Comparison of ENCODE assay signal across 8 cellular contexts in genomic region chr5:106875591-106876297, GRCh38.
DNase-seq lines count a peak whose midpoint lies in the region; ATAC-seq, FAIRE-seq and TF ChIP-seq lines count a peak whose summit lies in the region.

No MANE protein-coding gene starts in this region.

- H3K9me3 ChIP-seq in MM.1S (replicated peaks; ENCODE audit: insufficient read depth, low read length): no peaks in the 10 kb centered on the region
- H3K9me3 ChIP-seq in pancreas: no peaks in the 10 kb centered on the region

- 59 to 66% methylated on average over 21 of the region's 21 CpGs for WGBS in pancreas, 2 donors

- intact Hi-C loops in pancreas (cut with DNase I): no loop called here

- peak overlapping the region; percentile 84 for H3K4me2 ChIP-seq in MM.1S (ENCODE audit: low read depth, low read length)

- H3F3A ChIP-seq in MM.1S (ENCODE audit: insufficient read depth, low read length): no peaks in the 10 kb centered on the region

- no peak overlapping the region for H3K9ac ChIP-seq in MM.1S (ENCODE audit: low read length)

- H3K27ac ChIP-seq in MM.1S (ENCODE audit: low read length) (no peak overlapping the region), pancreas (no peak overlapping the region)

- peak overlapping the region; percentile 59 for H2AFZ ChIP-seq in MM.1S (ENCODE audit: low read length)

- H3K4me1 ChIP-seq in MM.1S (ENCODE audit: low read length) (no peaks in the 10 kb centered on the region; the same call in 1 of the 2 replicates), pancreas (no peaks in the 10 kb centered on the region)

- H3K27me3 ChIP-seq in MM.1S (replicated peaks; ENCODE audit: insufficient read depth, low read length): no peaks in the 10 kb centered on the region
- H3K27me3 ChIP-seq in pancreas: no peaks in the 10 kb centered on the region

- TF ChIP-seq CTCF in MM.1S (IDR thresholded peaks at IDR 0.05; ENCODE audit: low read length) (peak; percentile 86), epithelial cell of proximal tubule (conservative IDR thresholded peaks at IDR 0.05; ENCODE audit: low read depth, low read length) (peak; percentile 62), pancreas (IDR thresholded peaks at IDR 0.05) (peak; percentile 25 to 65 (median 53))

- no peak for FAIRE-seq in pancreas (lab: Jason Lieb, UNC)

- no peaks in the 10 kb centered on the region for H4K20me1 ChIP-seq in MM.1S (ENCODE audit: insufficient read depth, low read length)

- H3K4me3 ChIP-seq in MM.1S (ENCODE audit: low read length): peak overlapping the region; percentile 56
- H3K4me3 ChIP-seq in epithelial cell of proximal tubule (ENCODE audit: low read depth, low read length): no peak overlapping the region
- no peak overlapping the region for H3K4me3 ChIP-seq in pancreas

- DNase-seq in A172 (ENCODE audit: low spot score) (peak; percentile 34), MM.1S (peak; percentile 81), epithelial cell of proximal tubule (ENCODE audit: low read depth) (no peak), pancreas (peak in 5 of 6 donors; percentile 28 to 71 (median 42)), Kasumi-1 (lab: John Stamatoyannopoulos, UW) (no peak), kidney glomerular epithelial cell (lab: John Stamatoyannopoulos, UW) (no peak)

- H3K9me2 ChIP-seq in MM.1S (replicated peaks; ENCODE audit: insufficient read depth, low read length): no peaks in the 10 kb centered on the region

- H3K36me3 ChIP-seq in MM.1S (replicated peaks; ENCODE audit: insufficient read depth, low read length): no peaks in the 10 kb centered on the region
- no peaks in the 10 kb centered on the region for H3K36me3 ChIP-seq in pancreas

- peak; percentile 48 for ATAC-seq in GM18861 (IDR thresholded peaks at IDR 0.05; ENCODE audit: unreplicated experiment)
- peak; percentile 84 to 94 (median 92) for ATAC-seq in pancreas
- ATAC-seq in HG02981 (IDR thresholded peaks at IDR 0.05; ENCODE audit: unreplicated experiment): no peak

- no peaks in the 10 kb centered on the region for H3K79me2 ChIP-seq in MM.1S (ENCODE audit: low read length)

Comparison
In these comparisons a context has a peak if more than half of its experiments do, and no peak if none do; other contexts are left out.
1. DNase-seq: peak in A172 (single experiment), MM.1S (single experiment) and pancreas (5 of 6); none in epithelial cell of proximal tubule (single experiment), Kasumi-1 (0 of 2) and kidney glomerular epithelial cell (single experiment).
2. Peak in every context shown above with its lines, with median percentiles within 50 percentile points of each other: CTCF ChIP-seq.